ENCODE assay signal across 8 cellular contexts in genomic region chr1:226990133-226990716, GRCh38. TPM values are rescaled to one million over a fixed set of nuclear protein-coding genes. Genes with fewer than 3 reads are reported as not detected.
DNase-seq lines count a peak whose midpoint lies in the region; ATAC-seq, FAIRE-seq and TF ChIP-seq lines count a peak whose summit lies in the region.

No MANE protein-coding gene starts in this region.

- H3K4me1 Mint-ChIP-seq in activated T-helper 17 cell treated with anti-CD3 and anti-CD28 coated beads, Interleukin-2, amount 50 U/mL, for 72 hours: peaks cover 18% of the 10 kb centered on the region

- H3K27ac Mint-ChIP-seq in activated T-helper 17 cell treated with anti-CD3 and anti-CD28 coated beads, Interleukin-2, amount 50 U/mL, for 72 hours: peak overlapping the region; percentile 42

- peaks cover 21% of the 10 kb centered on the region for H3K36me3 Mint-ChIP-seq in activated T-helper 17 cell treated with anti-CD3 and anti-CD28 coated beads, Interleukin-2, amount 50 U/mL, for 72 hours (ENCODE audit: low read depth)

- ATAC-seq in GM18519 (IDR thresholded peaks at IDR 0.05; ENCODE audit: low FRiP score, unreplicated experiment) (peak; percentile 78), HG03439 (IDR thresholded peaks at IDR 0.05; ENCODE audit: unreplicated experiment) (peak; percentile 59), right lobe of liver (peak; percentile 71 to 84 (median 78))
- peak; percentile 98 for ATAC-seq in activated T-helper 17 cell treated with anti-CD3 and anti-CD28 coated beads, Interleukin-2, amount 50 U/mL, for 72 hours (replicated peaks)

- no peaks in the 10 kb centered on the region for H3K27me3 ChIP-seq in right lobe of liver

- DNase-seq in right lobe of liver (peak; percentile 64 to 80 (median 67)), mesenteric fat pad (ENCODE audit: low spot score) (no peak), NCI-H187 (lab: John Stamatoyannopoulos, UW) (no peak), HTR-8/SVneo (ENCODE audit: insufficient read length, low spot score) (no peak)
- peak; percentile 49 for DNase-seq in stimulated activated naive CD4-positive, alpha-beta T cell treated with Interleukin-2 at 50 U/mL for 16 hours (lab: John Stamatoyannopoulos, UW)

- H3K4me1 ChIP-seq in right lobe of liver: peaks cover 0 to 23% (median 3%) of the 10 kb centered on the region in 4 donors

- no peaks in the 10 kb centered on the region for H3K9me3 ChIP-seq in right lobe of liver

- peak overlapping the region; percentile 62 for H3K4me3 Mint-ChIP-seq in activated T-helper 17 cell treated with anti-CD3 and anti-CD28 coated beads, Interleukin-2, amount 50 U/mL, for 72 hours

- TF ChIP-seq CTCF in right lobe of liver (IDR thresholded peaks at IDR 0.05): no peak

- no peak for TF ChIP-seq POLR2A in right lobe of liver (IDR thresholded peaks at IDR 0.05)

- H3K9me3 Mint-ChIP-seq in activated T-helper 17 cell treated with anti-CD3 and anti-CD28 coated beads, Interleukin-2, amount 50 U/mL, for 72 hours: no peaks in the 10 kb centered on the region

- peaks cover 0 to 22% (median 7%) of the 10 kb centered on the region in 4 donors for H3K36me3 ChIP-seq in right lobe of liver

- no peaks in the 10 kb centered on the region for H3K27me3 Mint-ChIP-seq in activated T-helper 17 cell treated with anti-CD3 and anti-CD28 coated beads, Interleukin-2, amount 50 U/mL, for 72 hours

- no peak overlapping the region for H3K4me3 ChIP-seq in right lobe of liver

- H3K27ac ChIP-seq in right lobe of liver: peak overlapping the region in 1 of 3 donors; percentile 56

- intact Hi-C loops in right lobe of liver (cut with DNase I): no loop called here

- no peak for FAIRE-seq in HTR-8/SVneo (lab: Jason Lieb, UNC)

- 51% methylated on average over 8 of the region's 10 CpGs for WGBS in right lobe of liver (ENCODE audit: insufficient coverage, low coverage, low lambda C conversion rate, missing lambda C conversion rate)

RNA-seq across cellular contexts. Expression of gene COQ8A, which starts 50.1 kb away (rescaled TPM):
- 10 to 100 TPM; 28.8 to 43.1 TPM for total RNA-seq in activated T-helper 17 cell treated with anti-CD3 and anti-CD28 coated beads, Interleukin-2, amount 50 U/mL, for 72 hours
- total RNA-seq in right lobe of liver (10 to 100 TPM; 51.6 to 78.1 (median 69.6) TPM), mesenteric fat pad (62.0 TPM)

Comparison
In these comparisons a context has a peak if more than half of its experiments do, and no peak if none do; other contexts are left out.
1. DNase-seq: peak in right lobe of liver (3 of 3) and stimulated activated naive CD4-positive, alpha-beta T cell treated with Interleukin-2 at 50 U/mL for 16 hours (single experiment); none in mesenteric fat pad (single experiment), NCI-H187 (0 of 2) and HTR-8/SVneo (single experiment).
2. Peak in every context shown above with its lines, with median percentiles within 50 percentile points of each other: ATAC-seq.